Comparison of ENCODE assay signal across 8 cellular contexts in genomic region chr1:197521118-197521739, GRCh38.
DNase-seq lines count a peak whose midpoint lies in the region; ATAC-seq and TF ChIP-seq lines count a peak whose summit lies in the region.

No MANE protein-coding gene starts in this region.

- peak; percentile 63 for ATAC-seq in HG02623 (IDR thresholded peaks at IDR 0.05; ENCODE audit: unreplicated experiment)
- ATAC-seq in HG03025 (IDR thresholded peaks at IDR 0.05; ENCODE audit: low FRiP score, unreplicated experiment): no peak

- DNase-seq in CD1c-positive myeloid dendritic cell (ENCODE audit: extremely low spot score) (peak; percentile 41), NCI-H1694 treated with DMSO at 0.1 percent for 48 hours (lab: John Stamatoyannopoulos, UW) (peak; percentile 25), amniotic epithelial cell (ENCODE audit: low read depth) (peak; percentile 39), kidney tubule cell (ENCODE audit: low spot score) (peak; percentile 42), T-helper 9 cell (no peak)

- TF ChIP-seq CTCF in GM12874 (IDR thresholded peaks at IDR 0.05; ENCODE audit: insufficient read depth, low read depth, low read length): peak; percentile 38; the same call in 1 of the 2 replicates
